In genomic region chr7:18357691-18358090, GRCh38 we compare ENCODE assay signal across 1 cellular context.
TF ChIP-seq lines count a peak whose summit lies in the region.

No MANE protein-coding gene starts in this region.

TF ChIP-seq in GM12878, 131 proteins besides CTCF, POLR2A, EP300 and RAD21 (continued from another document):
- no peak for TF ChIP-seq PBX3 (IDR thresholded peaks at IDR 0.05; ENCODE audit: insufficient replicate concordance, low read depth, low read length)
